ENCODE assay signal across 19 cellular contexts in genomic region chr10:123462760-123463159, GRCh38.
DNase-seq lines count a peak whose midpoint lies in the region; ATAC-seq and TF ChIP-seq lines count a peak whose summit lies in the region.
"Had no signal": no experiment of that assay in that cellular context is flagged by ENCODE, and none has a peak within 500 bp of the region (broad histone marks: within the 10 kb centered on the region; RNA-seq: fewer than 3 reads in every experiment).

No MANE protein-coding gene starts in this region.

- H3K4me1 Mint-ChIP-seq in activated naive CD8-positive, alpha-beta T cell treated with anti-CD3 and anti-CD28 coated beads, Interleukin-2, amount 50 U/mL, for 24 hours = no peaks in the 10 kb centered on the region
- no peaks in the 10 kb centered on the region for H3K4me1 Mint-ChIP-seq in activated naive CD8-positive, alpha-beta T cell treated with anti-CD3 and anti-CD28 coated beads for 36 hours
- H3K4me1 Mint-ChIP-seq in stimulated activated naive B cell treated with anti-CD40 and anti-IgM and Interleukin-4, amounts not matched to agents 10 μg/mL and 1 μg/mL and 100 μg/mL, for 72 hours = peaks cover 5% of the 10 kb centered on the region in 2 donors

- H3K4me3 Mint-ChIP-seq in activated naive CD8-positive, alpha-beta T cell treated with anti-CD3 and anti-CD28 coated beads, Interleukin-2, amount 50 U/mL, for 24 hours = no peak overlapping the region
- no peak overlapping the region for H3K4me3 Mint-ChIP-seq in activated naive CD8-positive, alpha-beta T cell treated with anti-CD3 and anti-CD28 coated beads for 36 hours
- H3K4me3 Mint-ChIP-seq in stimulated activated naive B cell treated with anti-CD40 and anti-IgM and Interleukin-4, amounts not matched to agents 10 μg/mL and 1 μg/mL and 100 μg/mL, for 72 hours = no peak overlapping the region

- no peak for DNase-seq in activated naive CD8-positive, alpha-beta T cell treated with anti-CD3 and anti-CD28 coated beads, Interleukin-2, amount 50 U/mL, for 24 hours
- no peak for DNase-seq in activated naive CD8-positive, alpha-beta T cell treated with anti-CD3 and anti-CD28 coated beads for 36 hours
- DNase-seq in NB4 (ENCODE audit: low read depth) = peak; percentile 62
- peak; percentile 23 for DNase-seq in SKM-1 treated with dmso at 0.1 percent for 144 hours (lab: John Stamatoyannopoulos, UW; ENCODE audit: unreplicated experiment)
- DNase-seq in stimulated activated naive B cell treated with anti-CD40 and anti-IgM and Interleukin-4, amounts not matched to agents 10 μg/mL and 1 μg/mL and 100 μg/mL, for 72 hours = no peak
- DNase-seq in NCI-H1092 treated with DMSO at 0.1 percent for 48 hours (lab: John Stamatoyannopoulos, UW) = no peak
- DNase-seq in hypothalamus (lab: John Stamatoyannopoulos, UW) = no peak
- no peak for DNase-seq in NCI-H1417 treated with DMSO at 0.1 percent for 48 hours (lab: John Stamatoyannopoulos, UW)
- DNase-seq: C1 segment of cervical spinal cord; EL; GOT3; KG1; NCI-H1436; NCI-H2029; NCI-H2171; NCI-H446 treated with DMSO at 0.1 percent for 48 hours; NK-92 treated with Interleukin-12 subunit alpha and Interleukin-12 subunit beta, amount 100 ng/mL, for 24 hours; SHP77 treated with DMSO at 0.1 percent for 48 hours had no signal

- TF ChIP-seq POLR2A in NB4 (IDR thresholded peaks at IDR 0.05; ENCODE audit: extremely low read depth, insufficient read length) = no peak

- no peaks in the 10 kb centered on the region for H3K27me3 Mint-ChIP-seq in activated naive CD8-positive, alpha-beta T cell treated with anti-CD3 and anti-CD28 coated beads, Interleukin-2, amount 50 U/mL, for 24 hours
- no peaks in the 10 kb centered on the region for H3K27me3 Mint-ChIP-seq in activated naive CD8-positive, alpha-beta T cell treated with anti-CD3 and anti-CD28 coated beads for 36 hours
- H3K27me3 Mint-ChIP-seq in stimulated activated naive B cell treated with anti-CD40 and anti-IgM and Interleukin-4, amounts not matched to agents 10 μg/mL and 1 μg/mL and 100 μg/mL, for 72 hours = peaks cover 0 to 4% of the 10 kb centered on the region in 2 donors

- peak; percentile 38 for ATAC-seq in activated naive CD8-positive, alpha-beta T cell treated with anti-CD3 and anti-CD28 coated beads, Interleukin-2, amount 50 U/mL, for 24 hours
- ATAC-seq in stimulated activated naive B cell treated with anti-CD40 and anti-IgM and Interleukin-4, amounts not matched to agents 10 μg/mL and 1 μg/mL and 100 μg/mL, for 72 hours (replicated peaks) = peak; percentile 29 to 34
- ATAC-seq: HepG2 had no signal

- H3K36me3 Mint-ChIP-seq in activated naive CD8-positive, alpha-beta T cell treated with anti-CD3 and anti-CD28 coated beads, Interleukin-2, amount 50 U/mL, for 24 hours (ENCODE audit: low read depth) = no peaks in the 10 kb centered on the region
- H3K36me3 Mint-ChIP-seq in activated naive CD8-positive, alpha-beta T cell treated with anti-CD3 and anti-CD28 coated beads for 36 hours = no peaks in the 10 kb centered on the region
- no peaks in the 10 kb centered on the region for H3K36me3 Mint-ChIP-seq in stimulated activated naive B cell treated with anti-CD40 and anti-IgM and Interleukin-4, amounts not matched to agents 10 μg/mL and 1 μg/mL and 100 μg/mL, for 72 hours

- no peak for TF ChIP-seq CTCF in NB4 (IDR thresholded peaks at IDR 0.05; ENCODE audit: low read depth, low read length)

- H3K27ac Mint-ChIP-seq in activated naive CD8-positive, alpha-beta T cell treated with anti-CD3 and anti-CD28 coated beads, Interleukin-2, amount 50 U/mL, for 24 hours = no peak overlapping the region
- H3K27ac Mint-ChIP-seq in activated naive CD8-positive, alpha-beta T cell treated with anti-CD3 and anti-CD28 coated beads for 36 hours = no peak overlapping the region
- no peak overlapping the region for H3K27ac Mint-ChIP-seq in stimulated activated naive B cell treated with anti-CD40 and anti-IgM and Interleukin-4, amounts not matched to agents 10 μg/mL and 1 μg/mL and 100 μg/mL, for 72 hours

- no peak overlapping the region for H3K4me3 ChIP-seq in NB4 (ENCODE audit: low read depth, low read length)

- no peaks in the 10 kb centered on the region for H3K9me3 Mint-ChIP-seq in activated naive CD8-positive, alpha-beta T cell treated with anti-CD3 and anti-CD28 coated beads, Interleukin-2, amount 50 U/mL, for 24 hours
- H3K9me3 Mint-ChIP-seq in activated naive CD8-positive, alpha-beta T cell treated with anti-CD3 and anti-CD28 coated beads for 36 hours = no peaks in the 10 kb centered on the region
- no peaks in the 10 kb centered on the region for H3K9me3 Mint-ChIP-seq in stimulated activated naive B cell treated with anti-CD40 and anti-IgM and Interleukin-4, amounts not matched to agents 10 μg/mL and 1 μg/mL and 100 μg/mL, for 72 hours

Comparison
In these comparisons a context has a peak if more than half of its experiments do, and no peak if none do; other contexts are left out.
1. DNase-seq: peak in NB4 (single experiment) and SKM-1 treated with dmso at 0.1 percent for 144 hours (single experiment); none in activated naive CD8-positive, alpha-beta T cell treated with anti-CD3 and anti-CD28 coated beads, Interleukin-2, amount 50 U/mL, for 24 hours (single experiment), activated naive CD8-positive, alpha-beta T cell treated with anti-CD3 and anti-CD28 coated beads for 36 hours (single experiment), stimulated activated naive B cell treated with anti-CD40 and anti-IgM and Interleukin-4, amounts not matched to agents 10 μg/mL and 1 μg/mL and 100 μg/mL, for 72 hours (single experiment), NCI-H1092 treated with DMSO at 0.1 percent for 48 hours (single experiment), hypothalamus (0 of 51) and NCI-H1417 treated with DMSO at 0.1 percent for 48 hours (single experiment).